26 cellular contexts compared by ENCODE assay signal in the genomic region with DNA sequence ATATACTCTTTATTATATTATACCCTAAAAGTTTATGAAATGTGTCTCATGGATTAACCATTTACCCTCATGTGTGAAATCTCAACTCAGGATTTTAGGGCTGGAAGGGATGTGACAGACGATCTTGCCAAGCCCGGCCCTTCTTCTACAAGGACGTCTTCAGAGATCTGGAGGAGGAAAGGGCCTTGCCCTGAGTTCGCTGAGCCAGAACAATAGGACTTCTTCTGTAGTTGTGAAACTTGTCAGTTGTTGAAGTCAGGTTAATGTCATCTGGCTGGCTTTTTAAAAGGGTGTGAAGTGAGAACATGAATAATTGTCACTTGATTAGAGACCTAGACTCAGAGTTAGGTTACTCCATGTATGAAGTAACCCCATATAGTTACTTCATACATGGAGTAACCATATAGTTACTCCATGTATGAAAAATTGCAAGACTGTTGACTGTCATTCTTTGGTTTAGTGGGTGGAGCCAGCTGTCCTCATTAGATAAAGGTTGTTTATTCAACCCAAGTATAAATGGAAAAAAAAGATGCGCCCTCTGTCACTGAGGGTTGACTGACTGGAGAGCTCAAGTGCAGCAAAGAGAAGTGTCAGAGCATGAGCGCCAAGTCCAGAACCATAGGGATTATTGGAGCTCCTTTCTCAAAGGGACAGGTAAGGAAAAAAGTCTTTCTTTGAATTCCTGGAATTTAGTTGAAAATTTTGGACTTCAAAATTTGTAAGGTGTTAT. TPM values are rescaled to one million over a fixed set of nuclear protein-coding genes. Genes with fewer than 3 reads are reported as not detected.
"Had no signal": no experiment of that assay in that cellular context is flagged by ENCODE, and none has a peak within 500 bp of the region (broad histone marks: within the 10 kb centered on the region; RNA-seq: fewer than 3 reads in every experiment).

A gene (plus strand): TSS at position 541 of the 730 bp plus-strand sequence. CDS start 57 bp downstream, at position 598.

- H3K36me3 ChIP-seq: breast epithelium, colonic mucosa, ovary, prostate gland, right atrium auricular region, vagina had no signal

- H3K27me3 Mint-ChIP-seq: activated T-cell treated with anti-CD3 and anti-CD28 coated beads, Interleukin-2, amount 50 U/mL, for 24 hours; activated T-helper 17 cell treated with anti-CD3 and anti-CD28 coated beads, Interleukin-2, amount 50 U/mL, for 72 hours; central memory CD8-positive, alpha-beta T cell; stimulated activated naive CD8-positive, alpha-beta T cell treated with anti-CD3 and anti-CD28 coated beads, Interleukin-15, amount 100 ng/mL, for 72 hours; T-cell; type B pancreatic cell had no signal

- H3K4me3 ChIP-seq: breast epithelium, colonic mucosa, left ventricle myocardium inferior, ovary, prostate gland, right atrium auricular region, vagina had no signal

- H3K9me3 Mint-ChIP-seq: activated naive CD4-positive, alpha-beta T cell treated with anti-CD3 and anti-CD28 coated beads, Interleukin-2, amount 50 U/mL, for 72 hours; activated T-cell treated with anti-CD3 and anti-CD28 coated beads, Interleukin-2, amount 50 U/mL, for 24 hours; activated T-helper 17 cell treated with anti-CD3 and anti-CD28 coated beads, Interleukin-2, amount 50 U/mL, for 72 hours; central memory CD8-positive, alpha-beta T cell; immature natural killer cell; neural crest cell; stimulated activated effector memory CD8-positive, alpha-beta T cell treated with anti-CD3 and anti-CD28 coated beads, Interleukin-12 subunit alpha, Interleukin-12 subunit beta, amount 100 ng/mL, for 72 hours; stimulated activated naive CD8-positive, alpha-beta T cell treated with anti-CD3 and anti-CD28 coated beads, Interleukin-15, amount 100 ng/mL, for 72 hours; T-cell; T-helper 2 cell treated with Interferon-gamma antibody and Interleukin-4, amounts not matched to agents 5 μg/mL and 100 μg/mL, for 36 hours; type B pancreatic cell had no signal

- H3K4me3 Mint-ChIP-seq: activated T-cell treated with anti-CD3 and anti-CD28 coated beads, Interleukin-2, amount 50 U/mL, for 24 hours; activated T-helper 17 cell treated with anti-CD3 and anti-CD28 coated beads, Interleukin-2, amount 50 U/mL, for 72 hours; central memory CD8-positive, alpha-beta T cell; immature natural killer cell; neural crest cell; stimulated activated effector memory CD8-positive, alpha-beta T cell treated with anti-CD3 and anti-CD28 coated beads, Interleukin-12 subunit alpha, Interleukin-12 subunit beta, amount 100 ng/mL, for 72 hours; stimulated activated naive CD8-positive, alpha-beta T cell treated with anti-CD3 and anti-CD28 coated beads, Interleukin-15, amount 100 ng/mL, for 72 hours; T-cell; T-helper 2 cell treated with Interferon-gamma antibody and Interleukin-4, amounts not matched to agents 5 μg/mL and 100 μg/mL, for 36 hours; type B pancreatic cell had no signal

- H3K27ac Mint-ChIP-seq: activated naive CD4-positive, alpha-beta T cell treated with anti-CD3 and anti-CD28 coated beads, Interleukin-2, amount 50 U/mL, for 72 hours; activated T-cell treated with anti-CD3 and anti-CD28 coated beads, Interleukin-2, amount 50 U/mL, for 24 hours; activated T-helper 17 cell treated with anti-CD3 and anti-CD28 coated beads, Interleukin-2, amount 50 U/mL, for 72 hours; stimulated activated effector memory CD8-positive, alpha-beta T cell treated with anti-CD3 and anti-CD28 coated beads, Interleukin-12 subunit alpha, Interleukin-12 subunit beta, amount 100 ng/mL, for 72 hours; T-helper 2 cell treated with Interferon-gamma antibody and Interleukin-4, amounts not matched to agents 5 μg/mL and 100 μg/mL, for 36 hours; type B pancreatic cell had no signal

- H3K27me3 ChIP-seq: breast epithelium, colonic mucosa, ovary, right atrium auricular region, vagina had no signal

- H3K4me1 Mint-ChIP-seq: activated T-helper 17 cell treated with anti-CD3 and anti-CD28 coated beads, Interleukin-2, amount 50 U/mL, for 72 hours; central memory CD8-positive, alpha-beta T cell; immature natural killer cell; stimulated activated effector memory CD8-positive, alpha-beta T cell treated with anti-CD3 and anti-CD28 coated beads, Interleukin-12 subunit alpha, Interleukin-12 subunit beta, amount 100 ng/mL, for 72 hours; stimulated activated naive CD8-positive, alpha-beta T cell treated with anti-CD3 and anti-CD28 coated beads, Interleukin-15, amount 100 ng/mL, for 72 hours had no signal

- H3K27ac ChIP-seq: breast epithelium, colonic mucosa, left ventricle myocardium inferior, ovary, right atrium auricular region, vagina had no signal

- DNase-seq: activated T-cell treated with anti-CD3 and anti-CD28 coated beads, Interleukin-2, amount 50 U/mL, for 24 hours; colonic mucosa; foreskin fibroblast; immature natural killer cell; kidney glomerular epithelial cell; left ventricle myocardium inferior; ovary; stimulated activated CD4-positive, alpha-beta T cell treated with anti-CD3 and anti-CD28 coated beads, Interleukin-2, amount 100 ng/mL, for 24 hours; stimulated activated naive CD8-positive, alpha-beta T cell treated with anti-CD3 and anti-CD28 coated beads, Interleukin-15, amount 100 ng/mL, for 72 hours; T-cell had no signal

- ATAC-seq: activated naive CD4-positive, alpha-beta T cell treated with anti-CD3 and anti-CD28 coated beads, Interleukin-2, amount 50 U/mL, for 72 hours; activated T-helper 17 cell treated with anti-CD3 and anti-CD28 coated beads, Interleukin-2, amount 50 U/mL, for 72 hours; SK-N-SH treated with all-trans-retinoic acid at 6 μM for 48 hours; stimulated activated effector memory CD8-positive, alpha-beta T cell treated with anti-CD3 and anti-CD28 coated beads, Interleukin-12 subunit alpha, Interleukin-12 subunit beta, amount 100 ng/mL, for 72 hours; stimulated activated naive CD8-positive, alpha-beta T cell treated with anti-CD3 and anti-CD28 coated beads, Interleukin-15, amount 100 ng/mL, for 72 hours; T-cell had no signal

- H3K4me1 ChIP-seq: breast epithelium, colonic mucosa, left ventricle myocardium inferior, prostate gland, right atrium auricular region had no signal

- H3K9me3 ChIP-seq: breast epithelium, colonic mucosa, left ventricle myocardium inferior, ovary, prostate gland, right atrium auricular region, vagina had no signal

RNA-seq across cellular contexts. Expression of the gene that starts here (rescaled TPM):
- total RNA-seq: activated naive CD4-positive, alpha-beta T cell treated with anti-CD3 and anti-CD28 coated beads, Interleukin-2, amount 50 U/mL, for 72 hours; activated T-helper 17 cell treated with anti-CD3 and anti-CD28 coated beads, Interleukin-2, amount 50 U/mL, for 72 hours; astrocyte; fibroblast of lung; mononuclear cell; myocyte; neural crest cell; vagina had no signal
- polyA plus RNA-seq: fibroblast of lung, immature natural killer cell had no signal
